Comparison of ENCODE assay signal across 20 cellular contexts in the genomic region with DNA sequence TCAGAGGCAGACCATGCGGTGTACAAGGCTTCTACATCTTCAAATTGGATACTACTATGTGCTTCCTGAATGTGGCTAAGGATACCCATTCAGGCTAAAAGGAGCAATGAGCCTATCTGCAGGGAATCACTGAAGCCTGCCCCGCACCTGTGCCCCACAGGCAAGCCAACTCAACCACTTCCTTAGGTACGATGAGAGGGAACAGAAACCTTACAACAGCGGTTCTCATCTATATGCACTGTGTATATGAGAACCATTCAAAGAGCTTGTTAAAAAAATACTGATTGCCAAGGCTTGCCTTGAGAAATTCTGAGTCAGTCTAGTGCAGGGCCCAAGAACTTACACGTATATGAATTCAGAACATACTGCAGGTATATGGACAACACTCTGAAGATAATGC.
DNase-seq lines count a peak whose midpoint lies in the region; ATAC-seq and TF ChIP-seq lines count a peak whose summit lies in the region.
"Had no signal": no experiment of that assay in that cellular context is flagged by ENCODE, and none has a peak within 500 bp of the region (broad histone marks: within the 10 kb centered on the region; RNA-seq: fewer than 3 reads in every experiment).

No MANE protein-coding gene starts in this region.

- H3K4me3 ChIP-seq in esophagus muscularis mucosa = no peak overlapping the region
- no peak overlapping the region for H3K4me3 ChIP-seq in vagina
- H3K4me3 ChIP-seq: cardiac muscle cell, suprapubic skin had no signal

- ATAC-seq in GM18868 (IDR thresholded peaks at IDR 0.05; ENCODE audit: unreplicated experiment) = peak; percentile 75
- peak; percentile 85 for ATAC-seq in GM19467 (IDR thresholded peaks at IDR 0.05; ENCODE audit: unreplicated experiment)
- peak; percentile 61 for ATAC-seq in HG03066 (IDR thresholded peaks at IDR 0.05; ENCODE audit: low read depth, unreplicated experiment)
- ATAC-seq: right cardiac atrium had no signal

- no peak for TF ChIP-seq POLR2A in esophagus muscularis mucosa (IDR thresholded peaks at IDR 0.05; ENCODE audit: low read depth)
- TF ChIP-seq POLR2A in vagina (IDR thresholded peaks at IDR 0.05) = no peak

- DNase-seq in esophagus muscularis mucosa (ENCODE audit: extremely low spot score) (peak; percentile 89), GM19240 (ENCODE audit: insufficient read length, low spot score) (no peak), vagina (ENCODE audit: extremely low spot score in 2 of 2) (no peak), UCSD-AML1 (lab: John Stamatoyannopoulos, UW; ENCODE audit: unreplicated experiment) (no peak)
- DNase-seq: activated CD4-positive, alpha-beta memory T cell treated with anti-CD3 and anti-CD28 coated beads, Interleukin-2, amount 10 ng/mL, durations not matched to agents 7 days and 5 days; activated T-cell treated with anti-CD3 and anti-CD28 coated beads, Interleukin-2, amount 50 U/mL, for 72 hours; BE2C; DMS 273 treated with DMSO at 0.1 percent for 48 hours; effector memory CD4-positive, alpha-beta T cell; H7; NCI-H2081; NCI-H774; right cardiac atrium; SW 1271 had no signal

- H3K4me1 ChIP-seq in esophagus muscularis mucosa (peaks cover 0 to 7% (median 0%) of the 10 kb centered on the region in 4 donors), vagina (peaks cover 5% of the 10 kb centered on the region)

- H3K9me3 ChIP-seq in esophagus muscularis mucosa = no peaks in the 10 kb centered on the region
- H3K9me3 ChIP-seq in vagina = no peaks in the 10 kb centered on the region
- H3K9me3 ChIP-seq: BE2C, neutrophil, suprapubic skin had no signal

- TF ChIP-seq CTCF in esophagus muscularis mucosa (IDR thresholded peaks at IDR 0.05) (no peak), vagina (IDR thresholded peaks at IDR 0.05) (no peak)

- no peaks in the 10 kb centered on the region for H3K27me3 ChIP-seq in esophagus muscularis mucosa
- H3K27me3 ChIP-seq in vagina = no peaks in the 10 kb centered on the region
- H3K27me3 ChIP-seq: BE2C, cardiac muscle cell, neutrophil, suprapubic skin had no signal

- intact Hi-C loops in esophagus muscularis mucosa (cut with DNase I) (no loop called here), vagina (cut with DNase I) (no loop called here)

- no peak overlapping the region for H3K27ac ChIP-seq in esophagus muscularis mucosa (replicated peaks in 1 of 4)
- H3K27ac ChIP-seq in vagina = no peak overlapping the region
- H3K27ac ChIP-seq: cardiac muscle cell, neutrophil, suprapubic skin had no signal

- no peak for TF ChIP-seq EP300 in esophagus muscularis mucosa (IDR thresholded peaks at IDR 0.05)

- WGBS in esophagus muscularis mucosa = 100% methylated on average over 5 of the region's 5 CpGs

- H3K36me3 ChIP-seq in esophagus muscularis mucosa = peaks cover 0 to 9% (median 6%) of the 10 kb centered on the region in 4 donors
- no peaks in the 10 kb centered on the region for H3K36me3 ChIP-seq in vagina
- H3K36me3 ChIP-seq: BE2C, neutrophil, suprapubic skin had no signal
